Comparison of ENCODE assay signal across 1 cellular context in the genomic region with DNA sequence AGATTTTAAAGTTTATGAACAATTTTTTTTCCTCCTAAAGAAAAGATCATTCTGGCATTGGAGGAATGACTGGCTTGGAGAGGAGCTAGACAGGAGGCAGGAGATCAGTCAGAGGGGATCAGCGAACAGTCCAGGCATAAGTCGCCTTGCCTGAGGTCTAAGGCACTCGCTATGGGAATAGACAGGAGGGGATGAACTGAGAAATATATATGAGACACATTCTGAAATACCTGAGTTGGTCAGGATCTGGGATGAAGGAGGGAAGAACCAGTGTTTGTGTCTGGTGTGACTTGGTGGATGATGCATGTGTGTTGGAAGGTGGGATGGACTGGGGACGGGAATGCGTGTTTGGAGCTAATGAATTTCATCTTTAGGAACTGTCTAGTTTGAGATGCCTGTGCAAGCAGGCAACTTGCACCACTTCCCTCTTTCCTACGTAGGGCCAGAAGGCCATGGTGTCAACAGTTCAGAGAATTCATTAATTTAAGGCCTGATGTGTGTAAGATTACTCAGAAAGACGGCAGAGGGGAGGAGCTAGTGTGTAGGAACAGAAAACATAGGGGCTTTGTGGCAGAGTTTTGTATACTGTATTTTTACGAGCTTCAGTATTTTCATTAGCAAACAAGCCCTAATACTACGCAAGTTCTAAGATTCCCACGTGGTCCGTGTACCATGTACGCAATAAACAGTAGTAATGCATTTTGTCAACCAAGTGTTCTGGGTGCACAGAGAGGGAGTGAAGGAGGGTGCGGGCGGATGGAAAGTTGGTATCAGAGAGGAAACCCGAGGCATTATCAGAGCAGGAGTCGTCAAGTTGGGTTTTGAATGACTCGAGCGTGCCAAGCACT.
TF ChIP-seq lines count a peak whose summit lies in the region.

No MANE protein-coding gene starts in this region.

TF ChIP-seq in GM23338, 12 proteins besides CTCF, POLR2A, EP300 and RAD21 (continued from another document):
- TF ChIP-seq, protein P1, sequence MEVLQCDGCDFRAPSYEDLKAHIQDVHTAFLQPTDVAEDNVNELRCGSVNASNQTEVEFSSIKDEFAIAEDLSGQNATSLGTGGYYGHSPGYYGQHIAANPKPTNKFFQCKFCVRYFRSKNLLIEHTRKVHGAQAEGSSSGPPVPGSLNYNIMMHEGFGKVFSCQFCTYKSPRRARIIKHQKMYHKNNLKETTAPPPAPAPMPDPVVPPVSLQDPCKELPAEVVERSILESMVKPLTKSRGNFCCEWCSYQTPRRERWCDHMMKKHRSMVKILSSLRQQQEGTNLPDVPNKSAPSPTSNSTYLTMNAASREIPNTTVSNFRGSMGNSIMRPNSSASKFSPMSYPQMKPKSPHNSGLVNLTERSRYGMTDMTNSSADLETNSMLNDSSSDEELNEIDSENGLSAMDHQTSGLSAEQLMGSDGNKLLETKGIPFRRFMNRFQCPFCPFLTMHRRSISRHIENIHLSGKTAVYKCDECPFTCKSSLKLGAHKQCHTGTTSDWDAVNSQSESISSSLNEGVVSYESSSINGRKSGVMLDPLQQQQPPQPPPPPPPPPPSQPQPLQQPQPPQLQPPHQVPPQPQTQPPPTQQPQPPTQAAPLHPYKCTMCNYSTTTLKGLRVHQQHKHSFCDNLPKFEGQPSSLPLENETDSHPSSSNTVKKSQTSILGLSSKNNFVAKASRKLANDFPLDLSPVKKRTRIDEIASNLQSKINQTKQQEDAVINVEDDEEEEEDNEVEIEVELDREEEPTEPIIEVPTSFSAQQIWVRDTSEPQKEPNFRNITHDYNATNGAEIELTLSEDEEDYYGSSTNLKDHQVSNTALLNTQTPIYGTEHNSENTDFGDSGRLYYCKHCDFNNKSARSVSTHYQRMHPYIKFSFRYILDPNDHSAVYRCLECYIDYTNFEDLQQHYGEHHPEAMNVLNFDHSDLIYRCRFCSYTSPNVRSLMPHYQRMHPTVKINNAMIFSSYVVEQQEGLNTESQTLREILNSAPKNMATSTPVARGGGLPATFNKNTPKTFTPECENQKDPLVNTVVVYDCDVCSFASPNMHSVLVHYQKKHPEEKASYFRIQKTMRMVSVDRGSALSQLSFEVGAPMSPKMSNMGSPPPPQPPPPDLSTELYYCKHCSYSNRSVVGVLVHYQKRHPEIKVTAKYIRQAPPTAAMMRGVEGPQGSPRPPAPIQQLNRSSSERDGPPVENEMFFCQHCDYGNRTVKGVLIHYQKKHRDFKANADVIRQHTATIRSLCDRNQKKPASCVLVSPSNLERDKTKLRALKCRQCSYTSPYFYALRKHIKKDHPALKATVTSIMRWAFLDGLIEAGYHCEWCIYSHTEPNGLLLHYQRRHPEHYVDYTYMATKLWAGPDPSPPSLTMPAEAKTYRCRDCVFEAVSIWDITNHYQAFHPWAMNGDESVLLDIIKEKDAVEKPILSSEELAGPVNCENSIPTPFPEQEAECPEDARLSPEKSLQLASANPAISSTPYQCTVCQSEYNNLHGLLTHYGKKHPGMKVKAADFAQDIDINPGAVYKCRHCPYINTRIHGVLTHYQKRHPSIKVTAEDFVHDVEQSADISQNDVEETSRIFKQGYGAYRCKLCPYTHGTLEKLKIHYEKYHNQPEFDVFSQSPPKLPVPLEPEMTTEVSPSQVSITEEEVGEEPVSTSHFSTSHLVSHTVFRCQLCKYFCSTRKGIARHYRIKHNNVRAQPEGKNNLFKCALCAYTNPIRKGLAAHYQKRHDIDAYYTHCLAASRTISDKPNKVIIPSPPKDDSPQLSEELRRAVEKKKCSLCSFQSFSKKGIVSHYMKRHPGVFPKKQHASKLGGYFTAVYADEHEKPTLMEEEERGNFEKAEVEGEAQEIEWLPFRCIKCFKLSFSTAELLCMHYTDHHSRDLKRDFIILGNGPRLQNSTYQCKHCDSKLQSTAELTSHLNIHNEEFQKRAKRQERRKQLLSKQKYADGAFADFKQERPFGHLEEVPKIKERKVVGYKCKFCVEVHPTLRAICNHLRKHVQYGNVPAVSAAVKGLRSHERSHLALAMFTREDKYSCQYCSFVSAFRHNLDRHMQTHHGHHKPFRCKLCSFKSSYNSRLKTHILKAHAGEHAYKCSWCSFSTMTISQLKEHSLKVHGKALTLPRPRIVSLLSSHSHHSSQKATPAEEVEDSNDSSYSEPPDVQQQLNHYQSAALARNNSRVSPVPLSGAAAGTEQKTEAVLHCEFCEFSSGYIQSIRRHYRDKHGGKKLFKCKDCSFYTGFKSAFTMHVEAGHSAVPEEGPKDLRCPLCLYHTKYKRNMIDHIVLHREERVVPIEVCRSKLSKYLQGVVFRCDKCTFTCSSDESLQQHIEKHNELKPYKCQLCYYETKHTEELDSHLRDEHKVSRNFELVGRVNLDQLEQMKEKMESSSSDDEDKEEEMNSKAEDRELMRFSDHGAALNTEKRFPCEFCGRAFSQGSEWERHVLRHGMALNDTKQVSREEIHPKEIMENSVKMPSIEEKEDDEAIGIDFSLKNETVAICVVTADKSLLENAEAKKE (CRISPR knock-in tag; IDR thresholded peaks at IDR 0.05): no peak
- TF ChIP-seq NANOG (IDR thresholded peaks at IDR 0.05; ENCODE audit: borderline replicate concordance) (no peak), JUNB (IDR thresholded peaks at IDR 0.05; ENCODE audit: unreplicated experiment) (no peak), REST (IDR thresholded peaks at IDR 0.05; ENCODE audit: unreplicated experiment) (no peak), EZH2 (IDR thresholded peaks at IDR 0.05; ENCODE audit: low read depth, unreplicated experiment) (no peak), ZNF114 (CRISPR knock-in tag; IDR thresholded peaks at IDR 0.05) (no peak)
